In the genomic region with DNA sequence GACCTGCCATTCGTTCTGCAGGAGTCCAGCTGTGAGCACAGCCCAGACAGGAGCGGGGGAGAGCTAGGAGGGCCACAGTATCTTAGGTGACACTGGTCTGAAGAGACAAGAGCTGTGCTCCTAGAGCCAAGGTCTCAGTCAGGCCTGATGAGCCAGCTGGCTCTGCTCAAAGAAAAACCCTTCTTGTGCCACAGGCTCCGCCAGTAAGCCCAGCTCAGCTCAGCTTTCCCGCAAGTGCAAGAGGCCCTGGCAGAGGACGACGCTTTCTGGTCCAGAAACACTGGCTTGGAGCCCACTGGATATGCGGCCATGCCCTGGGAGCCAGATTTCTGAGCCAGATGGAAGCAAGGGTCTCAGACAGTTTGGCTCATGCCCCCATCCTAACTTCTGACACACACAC, we compare ENCODE assay signal across 11 cellular contexts. TPM values are rescaled to one million over a fixed set of nuclear protein-coding genes. Genes with fewer than 3 reads are reported as not detected.
A peak's percentile ranks its signal among the peaks of the same experiment; 100 is the strongest.
DNase-seq lines count a peak whose midpoint lies in the region; ATAC-seq and TF ChIP-seq lines count a peak whose summit lies in the region.
"Had no signal": no experiment of that assay in that cellular context is flagged by ENCODE, and none has a peak within 500 bp of the region (broad histone marks: within the 10 kb centered on the region; RNA-seq: fewer than 3 reads in every experiment).

No MANE protein-coding gene starts in this region.

- H3K9me3 ChIP-seq in ascending aorta = no peaks in the 10 kb centered on the region

- H3K4me3 ChIP-seq in ascending aorta = peak overlapping the region in 1 of 2 donors; percentile 25

- DNase-seq in DMS 273 (lab: John Stamatoyannopoulos, UW; ENCODE audit: unreplicated experiment) (peak; percentile 89), ascending aorta (ENCODE audit: low spot score in 2 of 2) (peak in 1 of 2 donors; percentile 79), Right ventricle myocardium superior (peak; percentile 90), pons (ENCODE audit: low spot score) (peak; percentile 77)
- DNase-seq in activated CD8-positive, alpha-beta memory T cell treated with anti-CD3 and anti-CD28 coated beads, Interleukin-2, amount 50 U/mL, for 48 hours = no peak
- DNase-seq: activated B cell treated with CpG ODN at 0.5 μM for 24 hours; activated naive CD4-positive, alpha-beta T cell; naive B cell had no signal

- H3K36me3 ChIP-seq in ascending aorta = no peaks in the 10 kb centered on the region

- peak overlapping the region; percentile 58 to 64 for H3K27ac ChIP-seq in ascending aorta

- H3K4me1 ChIP-seq in ascending aorta = peaks cover 13 to 34% of the 10 kb centered on the region in 2 donors

- H3K27me3 ChIP-seq in ascending aorta = no peaks in the 10 kb centered on the region

- intact Hi-C loops in ascending aorta (cut with DNase I) (loop anchor here (2.0 kb wide), 1 partner anchor 211 kb away; no protein-coding TSS in a partner anchor), Right ventricle myocardium superior (cut with DNase I) (loop anchor here (2.0 kb wide), 1 partner anchor 71 kb away; the partner anchor contains the start of gene RASD1)

- ATAC-seq in Right ventricle myocardium superior (ENCODE audit: poor library complexity) (peak; percentile 72), GM19328 (IDR thresholded peaks at IDR 0.05; ENCODE audit: unreplicated experiment) (no peak), GM18868 (IDR thresholded peaks at IDR 0.05; ENCODE audit: unreplicated experiment) (no peak), HG03521 (IDR thresholded peaks at IDR 0.05; ENCODE audit: unreplicated experiment) (no peak)

- no peak for TF ChIP-seq CTCF in ascending aorta (IDR thresholded peaks at IDR 0.05)

RNA-seq across cellular contexts. Expression of gene PEMT, which starts 23.9 kb away (rescaled TPM):
- total RNA-seq in ascending aorta (690 TPM), Right ventricle myocardium superior (16.2 TPM)

Comparison
In these comparisons a context has a peak if more than half of its experiments do, and no peak if none do; other contexts are left out.
1. RNA of gene PEMT, which starts 23.9 kb away (total RNA-seq): 690 TPM in ascending aorta (single experiment); 16.2 TPM in Right ventricle myocardium superior (single experiment); every median in the first group is over 10 times any median in the second.